ENCODE assay signal across 11 cellular contexts in genomic region chr1:233897325-233898162, GRCh38. TPM values are rescaled to one million over a fixed set of nuclear protein-coding genes. Genes with fewer than 3 reads are reported as not detected.
DNase-seq lines count a peak whose midpoint lies in the region; ATAC-seq and TF ChIP-seq lines count a peak whose summit lies in the region.
"Had no signal": no experiment of that assay in that cellular context is flagged by ENCODE, and none has a peak within 500 bp of the region (broad histone marks: within the 10 kb centered on the region; RNA-seq: fewer than 3 reads in every experiment).

No MANE protein-coding gene starts in this region.

- CTCF ChIA-PET in PC-3 (lab: Charles Lee): interaction anchor here (0.6 to 1.3 kb wide), 3 partner anchors 9 to 454 kb away, joined by 6 to 7 read pairs (median 6); no protein-coding TSS in a partner anchor

- POLR2A ChIA-PET in PC-3 (lab: Charles Lee; ENCODE audit: unreplicated experiment): interaction anchor here (0.6 to 0.9 kb wide), 4 partner anchors 12 to 284 kb away, joined by 4 to 6 read pairs (median 4); partner anchors contain the start of gene KCNK1

- no peaks in the 10 kb centered on the region for H3K36me3 ChIP-seq in PC-3 (ENCODE audit: low read depth, low read length)

- no peaks in the 10 kb centered on the region for H3K9me3 ChIP-seq in PC-3 (ENCODE audit: low read length)
- H3K9me3 ChIP-seq: mucosa of descending colon had no signal

- no peak overlapping the region for H3K27ac Mint-ChIP-seq in progenitor cell of endocrine pancreas
- H3K27ac Mint-ChIP-seq: H9 had no signal

- no peaks in the 10 kb centered on the region for H3K4me1 Mint-ChIP-seq in progenitor cell of endocrine pancreas (ENCODE audit: low read depth)
- H3K4me1 Mint-ChIP-seq: H9 had no signal

- BruUV-seq in PC-3 (replicated peaks; lab: Mats Ljungman, UMichigan): no TSS peak

- intact Hi-C loops in PC-3 (cut with micrococcal nuclease): loop anchor here (2.0 to 5.0 kb wide), 2 partner anchors 107 to 285 kb away; partner anchors contain the start of gene KCNK1

- H3K27ac ChIP-seq in PC-3 (ENCODE audit: low read length): peak overlapping the region; percentile 91
- H3K27ac ChIP-seq: PC-9 had no signal

- H4K20me1 ChIP-seq in PC-3 (ENCODE audit: low read length): no peaks in the 10 kb centered on the region

- H3K36me3 Mint-ChIP-seq in progenitor cell of endocrine pancreas (ENCODE audit: insufficient read depth): no peaks in the 10 kb centered on the region

- H3K4me1 ChIP-seq in PC-3 (ENCODE audit: insufficient read depth, low read length): peaks cover 25% of the 10 kb centered on the region

- TF ChIP-seq CTCF in PC-3 (conservative IDR thresholded peaks at IDR 0.05; ENCODE audit: low read depth, low read length): no peak
- no peak for TF ChIP-seq CTCF in progenitor cell of endocrine pancreas (IDR thresholded peaks at IDR 0.05; ENCODE audit: unreplicated experiment)

- H3K4me2 ChIP-seq in PC-3 (ENCODE audit: low read length): peak overlapping the region; percentile 67
- H3K4me2 ChIP-seq: PC-9 had no signal

- peak overlapping the region; percentile 0; the same call in 1 of the 2 replicates for H3K4me3 ChIP-seq in PC-3 (ENCODE audit: low read length)
- H3K4me3 ChIP-seq: mucosa of descending colon, PC-9 had no signal

- H3K27me3 ChIP-seq in PC-3 (ENCODE audit: low read length): no peaks in the 10 kb centered on the region

- peak overlapping the region; percentile 20 for H2AFZ ChIP-seq in PC-3 (ENCODE audit: low read length)

- H3K27me3 Mint-ChIP-seq in progenitor cell of endocrine pancreas: peaks cover 26% of the 10 kb centered on the region

- H3K9me3 Mint-ChIP-seq in progenitor cell of endocrine pancreas (ENCODE audit: low read depth): peaks cover 5% of the 10 kb centered on the region

- no peak overlapping the region for H3K4me3 Mint-ChIP-seq in progenitor cell of endocrine pancreas (ENCODE audit: low read depth)
- H3K4me3 Mint-ChIP-seq: H9 had no signal

- ATAC-seq in GM18861 (IDR thresholded peaks at IDR 0.05; ENCODE audit: unreplicated experiment): peak; percentile 98
- peak; percentile 100 for ATAC-seq in GM21447 (IDR thresholded peaks at IDR 0.05; ENCODE audit: unreplicated experiment)
- peak; percentile 99 for ATAC-seq in HG03095 (IDR thresholded peaks at IDR 0.05; ENCODE audit: unreplicated experiment)
- peak; percentile 93 for ATAC-seq in PC-3
- ATAC-seq: mucosa of descending colon had no signal

- H3K9me2 ChIP-seq in PC-3 (replicated peaks; ENCODE audit: low read length): no peaks in the 10 kb centered on the region

- H3K9ac ChIP-seq in PC-3 (ENCODE audit: low read length): peak overlapping the region; percentile 55

- peaks cover 12% of the 10 kb centered on the region for H3F3A ChIP-seq in PC-3 (ENCODE audit: low read length, unreplicated experiment)

- H3K79me2 ChIP-seq in PC-3 (ENCODE audit: low read length): no peaks in the 10 kb centered on the region

- DNase-seq in PC-3 (peak; percentile 94), progenitor cell of endocrine pancreas (ENCODE audit: low spot score, unreplicated experiment) (no peak), C1 segment of cervical spinal cord (lab: John Stamatoyannopoulos, UW) (no peak), NCI-H146 treated with DMSO at 0.1 percent for 48 hours (lab: John Stamatoyannopoulos, UW; ENCODE audit: unreplicated experiment) (no peak)
- no peak for DNase-seq in stimulated activated CD4-positive, alpha-beta T cell treated with anti-CD3 and anti-CD28 coated beads, Interleukin-12 subunit alpha, Interleukin-12 subunit beta, amount 100 ng/mL, for 4 hours
- DNase-seq: H9, mucosa of descending colon, PC-9 had no signal

RNA-seq across cellular contexts. Expression of gene SLC35F3, which starts 6.9 kb away (rescaled TPM):
- 17.7 and 19.3 TPM in 2 replicates for total RNA-seq in PC-3 (2014; rRNA removed)
- 0.71 and 0.74 TPM in 2 replicates for total RNA-seq in progenitor cell of endocrine pancreas

Comparison
In these comparisons a context has a peak if more than half of its experiments do, and no peak if none do; other contexts are left out.
1. RNA of gene SLC35F3, which starts 6.9 kb away (total RNA-seq): 17.7 to 19.3 TPM in PC-3; 0.71 to 0.74 TPM in progenitor cell of endocrine pancreas; every median in the first group is over 10 times any median in the second.
2. Peak in every context shown above with its lines, with median percentiles within 50 percentile points of each other: ATAC-seq.